In the genomic region with DNA sequence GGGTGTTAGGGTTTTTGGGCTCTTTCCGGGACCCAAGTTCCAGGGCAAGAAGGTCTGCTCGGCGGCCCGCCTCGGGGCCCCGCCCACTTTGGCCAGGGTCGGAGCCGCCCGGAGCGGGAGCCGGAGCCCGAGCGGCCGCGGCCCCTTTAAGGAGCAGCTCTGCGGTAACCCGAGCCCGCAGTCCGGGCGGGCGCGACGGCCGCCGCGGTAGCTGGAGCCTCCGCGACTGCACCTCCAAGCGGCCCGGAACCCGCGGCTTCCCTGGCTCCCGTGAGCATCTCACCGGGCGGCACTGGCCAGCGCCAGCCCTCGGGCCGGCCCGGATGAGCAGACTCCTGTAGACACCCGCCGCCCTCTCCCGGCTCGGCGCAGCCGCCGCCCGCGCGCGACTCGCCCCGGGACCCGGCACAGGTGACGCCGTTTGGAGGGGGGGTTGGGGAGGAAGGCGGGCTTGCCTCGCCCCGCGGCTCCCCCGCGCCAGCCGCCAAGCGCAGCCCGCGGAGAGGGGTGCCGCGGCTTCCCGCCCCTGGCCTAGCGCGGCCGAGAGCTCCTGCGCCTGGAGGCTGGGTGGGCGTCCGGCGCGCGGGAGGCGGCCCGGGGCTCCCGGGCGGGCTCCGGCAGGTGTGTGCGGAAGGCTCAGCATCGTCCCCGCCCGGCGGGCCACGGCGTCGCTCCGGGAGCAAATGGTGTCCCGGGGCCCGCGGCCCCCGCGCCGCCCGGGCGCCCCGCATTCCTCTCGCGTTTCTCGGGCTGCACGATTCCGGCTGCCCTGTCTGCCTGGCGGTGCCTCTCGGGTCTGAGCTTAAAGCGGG, we compare ENCODE assay signal across 8 cellular contexts.
DNase-seq lines count a peak whose midpoint lies in the region; ATAC-seq lines count a peak whose summit lies in the region.

A gene with protein sequence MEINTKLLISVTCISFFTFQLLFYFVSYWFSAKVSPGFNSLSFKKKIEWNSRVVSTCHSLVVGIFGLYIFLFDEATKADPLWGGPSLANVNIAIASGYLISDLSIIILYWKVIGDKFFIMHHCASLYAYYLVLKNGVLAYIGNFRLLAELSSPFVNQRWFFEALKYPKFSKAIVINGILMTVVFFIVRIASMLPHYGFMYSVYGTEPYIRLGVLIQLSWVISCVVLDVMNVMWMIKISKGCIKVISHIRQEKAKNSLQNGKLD (plus strand): TSS at position 149 of the 812 bp plus-strand sequence. CDS start 26,547 bp downstream, outside the sequence.

- H3K9me3 Mint-ChIP-seq in memory B cell, result no peaks in the 10 kb centered on the region
- no peaks in the 10 kb centered on the region for H3K9me3 Mint-ChIP-seq in stimulated activated effector memory CD8-positive, alpha-beta T cell treated with anti-CD3 and anti-CD28 coated beads, Interleukin-12 subunit alpha, Interleukin-12 subunit beta, amount 100 ng/mL, for 72 hours

- H3K36me3 Mint-ChIP-seq in memory B cell, result no peaks in the 10 kb centered on the region
- H3K36me3 Mint-ChIP-seq in stimulated activated effector memory CD8-positive, alpha-beta T cell treated with anti-CD3 and anti-CD28 coated beads, Interleukin-12 subunit alpha, Interleukin-12 subunit beta, amount 100 ng/mL, for 72 hours, result no peaks in the 10 kb centered on the region

- peaks cover 6% of the 10 kb centered on the region for H3K27me3 Mint-ChIP-seq in memory B cell

- H3K4me3 Mint-ChIP-seq in memory B cell, result peak within 1 kb of the TSS; percentile 93
- H3K4me3 Mint-ChIP-seq in stimulated activated effector memory CD8-positive, alpha-beta T cell treated with anti-CD3 and anti-CD28 coated beads, Interleukin-12 subunit alpha, Interleukin-12 subunit beta, amount 100 ng/mL, for 72 hours, result peak within 1 kb of the TSS; percentile 62

- peak within 1 kb of the TSS; percentile 76 for H3K27ac Mint-ChIP-seq in memory B cell
- H3K27ac Mint-ChIP-seq in stimulated activated effector memory CD8-positive, alpha-beta T cell treated with anti-CD3 and anti-CD28 coated beads, Interleukin-12 subunit alpha, Interleukin-12 subunit beta, amount 100 ng/mL, for 72 hours, result no peak within 1 kb of the TSS

- ATAC-seq in GM18499 (IDR thresholded peaks at IDR 0.05; ENCODE audit: insufficient read depth, unreplicated experiment) (peak; percentile 27), HG02852 (IDR thresholded peaks at IDR 0.05; ENCODE audit: unreplicated experiment) (peak; percentile 52), memory B cell (ENCODE audit: low read depth) (peak; percentile 63)
- ATAC-seq in stimulated activated effector memory CD8-positive, alpha-beta T cell treated with anti-CD3 and anti-CD28 coated beads, Interleukin-12 subunit alpha, Interleukin-12 subunit beta, amount 100 ng/mL, for 72 hours, result peak; percentile 66

- H3K4me1 Mint-ChIP-seq in memory B cell, result peaks cover 17% of the 10 kb centered on the region
- H3K4me1 Mint-ChIP-seq in stimulated activated effector memory CD8-positive, alpha-beta T cell treated with anti-CD3 and anti-CD28 coated beads, Interleukin-12 subunit alpha, Interleukin-12 subunit beta, amount 100 ng/mL, for 72 hours, result no peaks in the 10 kb centered on the region

- DNase-seq in NCI-H2196 (lab: John Stamatoyannopoulos, UW; ENCODE audit: unreplicated experiment), result peak; percentile 65
- peak; percentile 29 to 37 for DNase-seq in activated CD4-positive, alpha-beta T cell treated with anti-CD3 and anti-CD28 coated beads, Interleukin-2, amount 50 U/mL, for 4 hours
- peak; percentile 11 for DNase-seq in effector CD4-positive, alpha-beta T cell
- DNase-seq in memory B cell (ENCODE audit: low spot score in 2 of 2), result peak; percentile 45 to 55
- peak; percentile 8 to 57 for DNase-seq in stimulated activated effector memory CD8-positive, alpha-beta T cell treated with anti-CD3 and anti-CD28 coated beads, Interleukin-12 subunit alpha, Interleukin-12 subunit beta, amount 100 ng/mL, for 72 hours (ENCODE audit: low spot score in 2 of 2)
- no peak for DNase-seq in MV-4-11 (lab: John Stamatoyannopoulos, UW)
